8 cellular contexts compared by ENCODE assay signal in the genomic region with DNA sequence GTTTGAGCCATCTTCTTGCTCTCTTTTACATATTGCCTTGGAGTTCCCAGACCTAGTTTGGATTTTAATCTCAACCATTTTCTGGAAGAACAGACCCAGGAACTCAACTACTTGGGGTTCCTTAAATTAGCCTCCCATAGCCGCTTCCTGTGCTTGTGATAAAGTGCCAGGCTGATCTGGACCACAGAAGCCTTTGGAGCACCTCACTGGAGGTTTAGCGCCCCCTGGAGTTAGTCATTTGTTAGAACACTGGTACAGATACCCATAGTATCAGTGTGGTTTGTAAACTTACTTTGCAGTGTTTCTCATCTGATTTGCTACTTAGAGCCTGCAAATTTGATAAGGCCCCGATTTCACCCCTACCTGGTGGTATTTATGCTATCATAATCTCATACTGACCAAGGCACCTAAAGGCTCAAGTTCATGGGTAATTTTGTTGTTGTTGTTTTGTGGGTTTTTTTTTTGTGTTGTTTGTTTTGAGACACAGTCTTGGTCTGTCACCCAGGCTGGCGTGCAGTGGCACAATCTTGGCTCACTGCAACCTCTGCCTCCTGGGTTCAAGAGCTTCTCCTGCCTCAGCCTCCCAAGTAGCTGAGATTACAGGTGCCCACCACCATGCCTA. TPM values are rescaled to one million over a fixed set of nuclear protein-coding genes. Genes with fewer than 3 reads are reported as not detected.
A peak's percentile ranks its signal among the peaks of the same experiment; 100 is the strongest.
DNase-seq lines count a peak whose midpoint lies in the region; ATAC-seq and FAIRE-seq lines count a peak whose summit lies in the region.

No MANE protein-coding gene starts in this region.

- peaks cover 3 to 6% of the 10 kb centered on the region in 2 donors for H3K4me1 ChIP-seq in small intestine (ENCODE audit: control insufficient read depth in 2 of 2, insufficient read depth in 1 of 2, low read depth in 1 of 2, low read length in 1 of 2)

- 15 to 19% (median 16%) methylated on average over 4 of the region's 4 CpGs for WGBS in small intestine, 3 donors

- ATAC-seq in GM21390 (IDR thresholded peaks at IDR 0.05; ENCODE audit: unreplicated experiment) = no peak

- no peak overlapping the region for H3K4me3 ChIP-seq in small intestine (ENCODE audit: low read depth in 1 of 2, low read length in 2 of 2)

- peaks cover 0 to 10% of the 10 kb centered on the region in 2 donors for H3K36me3 ChIP-seq in small intestine (ENCODE audit: control insufficient read depth in 2 of 2, insufficient read depth in 2 of 2, low read length in 2 of 2)

- no peaks in the 10 kb centered on the region for H3K9me3 ChIP-seq in small intestine (ENCODE audit: control insufficient read depth, low read depth)

- DNase-seq in GM19238 (ENCODE audit: insufficient read length, low spot score) = peak; percentile 60
- DNase-seq in NCI-H2029 (lab: John Stamatoyannopoulos, UW) = peak; percentile 77
- DNase-seq in T-helper 2 cell = peak in 4 of 5 experiments; percentile 39 to 85 (median 62)
- peak in 44 of 56 donors; percentile 2 to 84 (median 44) for DNase-seq in amygdala (lab: John Stamatoyannopoulos, UW)
- DNase-seq in hepatic stellate cell (ENCODE audit: low spot score) = peak; percentile 80
- DNase-seq in small intestine = peak; percentile 86

- peak; percentile 83 for FAIRE-seq in A204.1 (lab: Jason Lieb, UNC)
- no peak for FAIRE-seq in small intestine (lab: Jason Lieb, UNC)

- no peaks in the 10 kb centered on the region for H3K27me3 ChIP-seq in small intestine (ENCODE audit: control insufficient read depth in 2 of 2, insufficient read depth in 2 of 2, low read length in 2 of 2)

- no peak overlapping the region for H3K27ac ChIP-seq in small intestine (ENCODE audit: low read depth in 1 of 2, low read length in 1 of 2)

RNA-seq across cellular contexts. Expression of gene UNC119B, which starts 3.7 kb away (rescaled TPM):
- 10 to 100 TPM in 1 of 3 donors, 1 to 10 TPM in 2; 6.9 to 19.1 (median 8.6) TPM for polyA plus RNA-seq in small intestine

RNA-seq across cellular contexts. Expression of gene ACADS, which starts 11.7 kb away (rescaled TPM):
- 100 to 1,000 TPM in 2 of 3 donors, 10 to 100 TPM in 1; 99.4 to 359 (median 270) TPM for polyA plus RNA-seq in small intestine

RNA-seq across cellular contexts. Expression of gene MLEC, which starts 27.0 kb away (rescaled TPM):
- polyA plus RNA-seq in small intestine = 100 to 1,000 TPM in 1 of 3 donors, 10 to 100 TPM in 1, 1 to 10 TPM in 1; 9.7 to 228 (median 14.3) TPM
